In the genomic region with DNA sequence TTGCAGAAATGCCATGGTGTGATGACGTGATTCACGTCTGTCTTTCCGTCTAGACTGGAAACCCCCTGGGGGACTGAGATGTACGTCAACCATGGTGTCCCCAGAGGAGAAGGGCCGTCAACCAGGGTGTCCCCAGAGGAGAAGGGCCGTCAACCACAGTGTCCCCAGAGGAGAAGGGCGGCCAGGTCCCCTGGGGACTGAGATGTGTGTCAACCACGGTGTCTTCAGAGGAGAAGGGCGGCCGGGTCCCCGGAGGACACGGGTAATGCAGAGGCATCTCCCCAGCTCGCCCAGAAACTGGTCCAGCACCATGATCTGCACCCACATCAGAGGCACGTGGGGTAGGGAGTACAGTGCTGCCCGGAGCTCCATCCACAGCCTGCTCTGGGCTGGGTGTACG, we compare ENCODE assay signal across 17 cellular contexts. TPM values are rescaled to one million over a fixed set of nuclear protein-coding genes. Genes with fewer than 3 reads are reported as not detected.
DNase-seq lines count a peak whose midpoint lies in the region; ATAC-seq, FAIRE-seq and TF ChIP-seq lines count a peak whose summit lies in the region.
"Had no signal": no experiment of that assay in that cellular context is flagged by ENCODE, and none has a peak within 500 bp of the region (broad histone marks: within the 10 kb centered on the region; RNA-seq: fewer than 3 reads in every experiment).

No MANE protein-coding gene starts in this region.

- no peaks in the 10 kb centered on the region for H3K9me3 Mint-ChIP-seq in T-cell
- H3K9me3 Mint-ChIP-seq: CD8-positive, alpha-beta T cell had no signal

- no peak for TF ChIP-seq POLR2A in spleen (IDR thresholded peaks at IDR 0.05)

- no peaks in the 10 kb centered on the region for H3K36me3 ChIP-seq in BLaER1 treated with 17β-estradiol and CSF1 and Interleukin-3, amounts not matched to agents 10 nM and 100 nM
- H3K36me3 ChIP-seq in Loucy (ENCODE audit: insufficient read depth, low read length) (no peaks in the 10 kb centered on the region), kidney (ENCODE audit: control insufficient read depth in 1 of 2, insufficient read depth in 2 of 2, low read length in 2 of 2) (no peaks in the 10 kb centered on the region), spleen (no peaks in the 10 kb centered on the region)
- H3K36me3 ChIP-seq: SJSA1 had no signal

- intact Hi-C loops in kidney (cut with DNase I) (no loop called here), spleen (cut with DNase I; ENCODE audit: low total_unique reads) (no loop called here)

- no peaks in the 10 kb centered on the region for H3K4me1 Mint-ChIP-seq in T-cell

- H3K4me3 ChIP-seq in BLaER1 treated with 17β-estradiol and CSF1 and Interleukin-3, amounts not matched to agents 10 nM and 100 nM, result no peak overlapping the region
- H3K4me3 ChIP-seq in Loucy (ENCODE audit: low read length, poor library complexity, severe bottlenecking), result peak overlapping the region; percentile 72
- H3K4me3 ChIP-seq in kidney (ENCODE audit: low read length in 2 of 2), result no peak overlapping the region
- no peak overlapping the region for H3K4me3 ChIP-seq in spleen
- H3K4me3 ChIP-seq: SJSA1 had no signal

- peak overlapping the region in 1 of 11 experiments; percentile 58; a peak in 2 of 22 replicates for H3K9ac ChIP-seq in BLaER1 treated with 17β-estradiol and CSF1 and Interleukin-3, amounts not matched to agents 10 nM and 100 nM
- H3K9ac ChIP-seq in Loucy (ENCODE audit: low read depth, low read length, poor library complexity, severe bottlenecking) (no peak overlapping the region), kidney (ENCODE audit: low read length in 2 of 2) (no peak overlapping the region)

- WGBS in spleen, 5 donors, result 79 to 81% (median 80%) methylated on average over 15 to 16 of the region's 16 CpGs

- peaks cover 53 to 73% (median 63%) of the 10 kb centered on the region in 10 experiments for H3K4me1 ChIP-seq in BLaER1 treated with 17β-estradiol and CSF1 and Interleukin-3, amounts not matched to agents 10 nM and 100 nM
- H3K4me1 ChIP-seq in Loucy (ENCODE audit: insufficient read depth, low read length, poor library complexity, severe bottlenecking) (peaks cover 26% of the 10 kb centered on the region), kidney (ENCODE audit: control insufficient read depth in 1 of 2, insufficient read depth in 1 of 2, low read depth in 1 of 2, low read length in 2 of 2) (no peaks in the 10 kb centered on the region), spleen (peaks cover 0 to 5% (median 0%) of the 10 kb centered on the region in 6 donors)
- H3K4me1 ChIP-seq: SJSA1 had no signal

- H3K9me3 ChIP-seq in BLaER1 treated with 17β-estradiol and CSF1 and Interleukin-3, amounts not matched to agents 10 nM and 100 nM (replicated peaks in 1 of 11), result peaks cover 0 to 15% (median 0%) of the 10 kb centered on the region in 11 experiments; a peak in 7 of 22 replicates
- H3K9me3 ChIP-seq in Loucy (ENCODE audit: insufficient read depth, low read depth, low read length) (no peaks in the 10 kb centered on the region), kidney (ENCODE audit: control insufficient read depth in 1 of 2, low read length in 2 of 2) (no peaks in the 10 kb centered on the region), spleen (peaks cover 0 to 8% (median 0%) of the 10 kb centered on the region in 8 donors)
- H3K9me3 ChIP-seq: SJSA1 had no signal

- H3K27ac ChIP-seq in BLaER1 treated with 17β-estradiol and CSF1 and Interleukin-3, amounts not matched to agents 10 nM and 100 nM, result peak overlapping the region in 3 of 11 experiments; percentile 20 to 77 (median 67); a peak in 6 of 22 replicates
- H3K27ac ChIP-seq in kidney (ENCODE audit: low read depth in 2 of 2, low read length in 2 of 2) (no peak overlapping the region), spleen (no peak overlapping the region)
- H3K27ac ChIP-seq: HL-60, SJSA1 had no signal

- H4K20me1 ChIP-seq in BLaER1 treated with 17β-estradiol and CSF1 and Interleukin-3, amounts not matched to agents 10 nM and 100 nM, result peaks cover 0 to 28% (median 0%) of the 10 kb centered on the region in 11 experiments; a peak in 7 of 22 replicates
- no peaks in the 10 kb centered on the region for H4K20me1 ChIP-seq in Loucy (ENCODE audit: insufficient read depth, low read length, poor library complexity, severe bottlenecking)

- POLR2A ChIA-PET in T-cell (lab: Charles Lee), result no interaction called here

- H3K27me3 Mint-ChIP-seq in T-cell, result no peaks in the 10 kb centered on the region

- CTCF ChIA-PET in T-cell (lab: Charles Lee), result no interaction called here

- FAIRE-seq in kidney (lab: Jason Lieb, UNC), result no peak

- H3K4me3 Mint-ChIP-seq in T-cell, result no peak overlapping the region
- H3K4me3 Mint-ChIP-seq: CD8-positive, alpha-beta T cell; H9 had no signal

- peak overlapping the region; percentile 50 to 77 (median 71) for H3K4me2 ChIP-seq in BLaER1 treated with 17β-estradiol and CSF1 and Interleukin-3, amounts not matched to agents 10 nM and 100 nM
- peak overlapping the region; percentile 69 for H3K4me2 ChIP-seq in Loucy (ENCODE audit: low read depth, low read length, poor library complexity, severe bottlenecking)

- no peak overlapping the region for H3K27ac Mint-ChIP-seq in T-cell
- H3K27ac Mint-ChIP-seq: CD8-positive, alpha-beta T cell; H9 had no signal

- no peaks in the 10 kb centered on the region for H3K36me3 Mint-ChIP-seq in T-cell
- H3K36me3 Mint-ChIP-seq: CD8-positive, alpha-beta T cell had no signal

- ATAC-seq in T-cell (replicated peaks in 1 of 4) (no peak), HG02763 (IDR thresholded peaks at IDR 0.05; ENCODE audit: unreplicated experiment) (no peak)
- ATAC-seq: CD8-positive, alpha-beta T cell had no signal

- H2AFZ ChIP-seq in Loucy (ENCODE audit: low read length), result no peak overlapping the region

- H3F3A ChIP-seq in Loucy (ENCODE audit: low read depth), result no peaks in the 10 kb centered on the region

- H3K9me2 ChIP-seq in Loucy (replicated peaks; ENCODE audit: low read depth, low read length), result no peaks in the 10 kb centered on the region

- peaks cover 0 to 31% (median 13%) of the 10 kb centered on the region in 11 experiments; a peak in 17 of 22 replicates for H3K27me3 ChIP-seq in BLaER1 treated with 17β-estradiol and CSF1 and Interleukin-3, amounts not matched to agents 10 nM and 100 nM
- H3K27me3 ChIP-seq in Loucy (ENCODE audit: insufficient read depth, low read length, poor library complexity, severe bottlenecking) (no peaks in the 10 kb centered on the region), spleen (replicated peaks in 1 of 7) (peaks cover 0 to 19% (median 8%) of the 10 kb centered on the region in 7 donors)

- H3K79me2 ChIP-seq in Loucy (ENCODE audit: insufficient read depth, low read length), result peaks cover 49% of the 10 kb centered on the region; the same call in 1 of the 2 replicates

- DNase-seq in kidney (peak; percentile 46), spleen (peak; percentile 69), NCI-H2171 (lab: John Stamatoyannopoulos, UW) (no peak), T-cell (no peak)
- DNase-seq: CD8-positive, alpha-beta T cell; H9; MV-4-11; NCI-H1417 treated with DMSO at 0.1 percent for 48 hours; NCI-H2029; NCI-H748 treated with DMSO at 0.1 percent for 48 hours; RPMI8226 had no signal

- TF ChIP-seq CTCF in Loucy (conservative IDR thresholded peaks at IDR 0.05; ENCODE audit: low read length) (no peak), kidney (IDR thresholded peaks at IDR 0.05; ENCODE audit: borderline replicate concordance, extremely low read depth, insufficient read depth) (no peak), spleen (IDR thresholded peaks at IDR 0.05 in 8 of 11, conservative IDR thresholded peaks at IDR 0.05 in 3 of 11) (no peak)

RNA-seq across cellular contexts. Expression of a gene that starts 30.6 kb away (rescaled TPM):
- total RNA-seq in kidney (20.7 TPM), spleen (1 to 10 TPM in 5 of 7 donors, under 1 TPM in 2; 0.52 to 2.4 (median 1.4) TPM), T-cell (under 1 TPM in 1 of 5 donors, not detected in 4; 0.72 TPM)
- polyA plus RNA-seq in kidney (ENCODE audit: insufficient read depth, low read depth, low replicate concordance) (4.8 TPM), spleen (under 1 TPM; 0.20 to 0.51 (median 0.30) TPM)
- total RNA-seq: CD8-positive, alpha-beta T cell; NCI-H460; SJSA1 had no signal

Comparison
In these comparisons a context has a peak if more than half of its experiments do, and no peak if none do; other contexts are left out.
1. DNase-seq: peak in kidney (single experiment) and spleen (single experiment); none in NCI-H2171 (single experiment) and T-cell (0 of 34).